ENCODE assay signal across 17 cellular contexts in the genomic region with DNA sequence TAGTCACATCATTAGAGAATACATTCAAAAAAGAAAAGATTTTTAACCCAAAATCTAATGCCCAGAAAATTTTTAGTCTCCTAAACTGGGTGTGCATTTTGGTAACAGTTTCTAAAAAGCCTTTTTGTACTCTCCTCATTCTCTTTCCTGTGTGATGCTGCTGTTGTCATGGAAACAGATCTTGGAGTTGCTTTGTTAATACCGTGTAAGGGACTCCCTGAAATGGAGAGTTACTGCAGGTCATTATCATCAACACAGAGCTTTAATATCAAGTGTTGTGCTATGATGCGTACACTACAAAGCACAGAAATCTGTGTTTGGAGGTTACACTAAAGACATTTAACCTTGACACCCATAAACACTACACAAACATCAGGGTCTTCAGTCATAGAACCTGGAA.
A peak's percentile ranks its signal among the peaks of the same experiment; 100 is the strongest.
DNase-seq lines count a peak whose midpoint lies in the region; ATAC-seq and TF ChIP-seq lines count a peak whose summit lies in the region.
"Had no signal": no experiment of that assay in that cellular context is flagged by ENCODE, and none has a peak within 500 bp of the region (broad histone marks: within the 10 kb centered on the region; RNA-seq: fewer than 3 reads in every experiment).

No MANE protein-coding gene starts in this region.

- in situ Hi-C loops in mammary epithelial cell (cut with MboI; ENCODE audit: low sequenced_read_pairs in 2 of 2) (no loop called here), Panc1 (cut with HindIII; ENCODE audit: low pct_unique_long_range_greater_than_20kb, low sequenced_read_pairs) (no loop called here)

- no peak overlapping the region for H3K4me2 ChIP-seq in mammary epithelial cell (ENCODE audit: insufficient read depth, low read depth, low read length)

- intact Hi-C loops in MCF 10A (cut with micrococcal nuclease), result no loop called here
- intact Hi-C loops in mammary epithelial cell (cut with micrococcal nuclease), result no loop called here
- intact Hi-C loops in Panc1 (cut with micrococcal nuclease; ENCODE audit: unreplicated experiment), result no loop called here

- H2AFZ ChIP-seq in mammary epithelial cell (ENCODE audit: low read depth, low read length), result no peak overlapping the region

- H3K27me3 Mint-ChIP-seq in MCF 10A (ENCODE audit: insufficient read depth, unreplicated experiment), result no peaks in the 10 kb centered on the region
- H3K27me3 Mint-ChIP-seq: activated naive CD8-positive, alpha-beta T cell treated with anti-CD3 and anti-CD28 coated beads, Interleukin-2, amount 10 ng/mL, durations not matched to agents 7 days and 5 days had no signal

- DNase-seq in MCF 10A (ENCODE audit: unreplicated experiment), result no peak
- no peak for DNase-seq in mammary epithelial cell
- no peak for DNase-seq in Panc1 (ENCODE audit: low read depth, low spot score)
- no peak for DNase-seq in DMS79 (lab: John Stamatoyannopoulos, UW)
- no peak for DNase-seq in putamen (ENCODE audit: low spot score)
- DNase-seq: activated naive CD8-positive, alpha-beta T cell treated with anti-CD3 and anti-CD28 coated beads, Interleukin-2, amount 10 ng/mL, durations not matched to agents 7 days and 5 days; DMS153; foreskin melanocyte; immature natural killer cell; NCI-H226; OCI-M1; stimulated activated CD4-positive, alpha-beta T cell treated with anti-CD3 and anti-CD28 coated beads, Interleukin-4, amount 100 ng/mL, for 24 hours; uterus had no signal

- no peaks in the 10 kb centered on the region for H3K36me3 Mint-ChIP-seq in MCF 10A (ENCODE audit: insufficient read depth, unreplicated experiment)

- H3K9ac ChIP-seq in mammary epithelial cell (ENCODE audit: insufficient read depth, low read length) (no peak overlapping the region), endocrine pancreas (ENCODE audit: control insufficient read depth, insufficient read depth, low read length) (no peak overlapping the region)

- TF ChIP-seq CTCF in MCF 10A (IDR thresholded peaks at IDR 0.05; ENCODE audit: unreplicated experiment) (no peak), mammary epithelial cell (conservative IDR thresholded peaks at IDR 0.05 in 1 of 2, IDR thresholded peaks at IDR 0.05 in 1 of 2; ENCODE audit: extremely low read depth in 1 of 2, insufficient read depth in 1 of 2, low read depth in 1 of 2, low read length in 2 of 2) (no peak), Panc1 (IDR thresholded peaks at IDR 0.05) (no peak)

- CTCF ChIA-PET in MCF 10A (lab: Yijun Ruan, JAX), result no interaction called here
- CTCF ChIA-PET in mammary epithelial cell (lab: Charles Lee; ENCODE audit: low non-redundant PET), result no interaction called here
- CTCF ChIA-PET in Panc1 (lab: Charles Lee), result no interaction called here

- POLR2A ChIA-PET in MCF 10A (lab: Yijun Ruan, JAX), result no interaction called here
- POLR2A ChIA-PET in Panc1 (lab: Charles Lee), result no interaction called here

- 69% methylated on average over 2 of the region's 2 CpGs for WGBS in mammary epithelial cell (ENCODE audit: low coverage, missing lambda C conversion rate)

- H3K36me3 ChIP-seq in mammary epithelial cell (ENCODE audit: insufficient read depth, low read length), result no peaks in the 10 kb centered on the region
- no peaks in the 10 kb centered on the region for H3K36me3 ChIP-seq in Panc1 (ENCODE audit: control insufficient read depth, insufficient read depth, low read length)
- H3K36me3 ChIP-seq in endocrine pancreas (ENCODE audit: control insufficient read depth, insufficient read depth, low read length), result no peaks in the 10 kb centered on the region
- H3K36me3 ChIP-seq: neutrophil, uterus had no signal

- no peak overlapping the region for H3K4me3 Mint-ChIP-seq in MCF 10A (ENCODE audit: unreplicated experiment)
- H3K4me3 Mint-ChIP-seq: activated naive CD8-positive, alpha-beta T cell treated with anti-CD3 and anti-CD28 coated beads, Interleukin-2, amount 10 ng/mL, durations not matched to agents 7 days and 5 days; immature natural killer cell had no signal

- H3K27ac ChIP-seq in mammary epithelial cell (ENCODE audit: insufficient read depth, low read depth, low read length) (no peak overlapping the region), Panc1 (ENCODE audit: low read length) (peak overlapping the region; percentile 39; the same call in 1 of the 2 replicates), temporal lobe (ENCODE audit: low read depth, low read length) (peak overlapping the region; percentile 51)
- H3K27ac ChIP-seq: neutrophil had no signal

- H4K20me1 ChIP-seq in mammary epithelial cell (ENCODE audit: insufficient read depth, low read length), result no peaks in the 10 kb centered on the region

- no peaks in the 10 kb centered on the region for H3K27me3 ChIP-seq in mammary epithelial cell (ENCODE audit: insufficient read depth, low read length)
- H3K27me3 ChIP-seq in Panc1 (ENCODE audit: control insufficient read depth, insufficient read depth, low read length), result no peaks in the 10 kb centered on the region
- no peaks in the 10 kb centered on the region for H3K27me3 ChIP-seq in endocrine pancreas (ENCODE audit: control insufficient read depth, insufficient read depth, low read length)
- H3K27me3 ChIP-seq: neutrophil, uterus had no signal

- H3K9me3 Mint-ChIP-seq in MCF 10A (ENCODE audit: unreplicated experiment), result no peaks in the 10 kb centered on the region
- H3K9me3 Mint-ChIP-seq: immature natural killer cell had no signal

- dilution Hi-C loops in mammary epithelial cell (cut with HindIII; ENCODE audit: low sequenced_read_pairs), result no loop called here

- no peaks in the 10 kb centered on the region for H3K79me2 ChIP-seq in mammary epithelial cell (ENCODE audit: insufficient read depth, low read length)

- peaks cover 13% of the 10 kb centered on the region for H3K4me1 ChIP-seq in mammary epithelial cell (ENCODE audit: insufficient read depth, low read length)
- peaks cover 17% of the 10 kb centered on the region for H3K4me1 ChIP-seq in Panc1 (ENCODE audit: control insufficient read depth, insufficient read depth, low read length)
- H3K4me1 ChIP-seq in endocrine pancreas (ENCODE audit: control insufficient read depth, insufficient read depth, low read length), result peaks cover 10% of the 10 kb centered on the region
- H3K4me1 ChIP-seq: uterus had no signal

- no peaks in the 10 kb centered on the region for H3K9me3 ChIP-seq in mammary epithelial cell (replicated peaks; ENCODE audit: insufficient read depth, low read length)
- H3K9me3 ChIP-seq in Panc1 (ENCODE audit: control insufficient read depth, insufficient read depth, low read depth, low read length), result no peaks in the 10 kb centered on the region
- H3K9me3 ChIP-seq in endocrine pancreas (ENCODE audit: control insufficient read depth, low read length), result no peaks in the 10 kb centered on the region
- H3K9me3 ChIP-seq: neutrophil, uterus had no signal

- peaks cover 13% of the 10 kb centered on the region for H3K4me1 Mint-ChIP-seq in MCF 10A (ENCODE audit: insufficient read depth, unreplicated experiment)

- BruUV-seq in MCF 10A (replicated peaks; lab: Mats Ljungman, UMichigan) (no TSS peak), mammary epithelial cell (replicated peaks; lab: Mats Ljungman, UMichigan) (no TSS peak), Panc1 (replicated peaks; lab: Mats Ljungman, UMichigan) (no TSS peak)

- H3K4me3 ChIP-seq in mammary epithelial cell (replicated peaks in 1 of 3; ENCODE audit: insufficient read depth in 1 of 3, low read depth in 2 of 3, low read length in 3 of 3) (no peak overlapping the region), Panc1 (ENCODE audit: low read depth in 2 of 2, low read length in 2 of 2) (no peak overlapping the region), endocrine pancreas (ENCODE audit: control insufficient read depth, insufficient read depth, low read length) (peak overlapping the region; percentile 47)
- H3K4me3 ChIP-seq: uterus had no signal

- H3K27ac Mint-ChIP-seq in MCF 10A (ENCODE audit: low read depth, unreplicated experiment), result peak overlapping the region; percentile 51
- H3K27ac Mint-ChIP-seq: activated naive CD8-positive, alpha-beta T cell treated with anti-CD3 and anti-CD28 coated beads, Interleukin-2, amount 10 ng/mL, durations not matched to agents 7 days and 5 days had no signal

- ATAC-seq in Panc1, result no peak
- no peak for ATAC-seq in HG03135 (IDR thresholded peaks at IDR 0.05; ENCODE audit: unreplicated experiment)
